In genomic region chr12:94258593-94258992, GRCh38 we compare ENCODE assay signal across 18 cellular contexts.
DNase-seq lines count a peak whose midpoint lies in the region; ATAC-seq and TF ChIP-seq lines count a peak whose summit lies in the region.
"Had no signal": no experiment of that assay in that cellular context is flagged by ENCODE, and none has a peak within 500 bp of the region (broad histone marks: within the 10 kb centered on the region; RNA-seq: fewer than 3 reads in every experiment).

No MANE protein-coding gene starts in this region.

- no peaks in the 10 kb centered on the region for H3K36me3 ChIP-seq in SU-DHL-6 (ENCODE audit: low read length)
- H3K36me3 ChIP-seq: BE2C, sigmoid colon, SJCRH30 had no signal

- no peaks in the 10 kb centered on the region for H3K9me3 ChIP-seq in SU-DHL-6 (ENCODE audit: insufficient read depth, low read length)
- H3K9me3 ChIP-seq: BE2C, sigmoid colon, SJCRH30 had no signal

- no peaks in the 10 kb centered on the region for H3K79me2 ChIP-seq in SU-DHL-6 (ENCODE audit: insufficient read depth, low read length)

- peak overlapping the region; percentile 90 for H2AFZ ChIP-seq in SU-DHL-6 (ENCODE audit: low read depth, low read length, severe bottlenecking)

- no peaks in the 10 kb centered on the region for H4K20me1 ChIP-seq in SU-DHL-6 (ENCODE audit: low read depth, low read length)

- H3K4me3 ChIP-seq in SU-DHL-6 (ENCODE audit: insufficient read depth, low read length, poor library complexity, severe bottlenecking) = no peak overlapping the region
- H3K4me3 ChIP-seq: sigmoid colon, SJCRH30 had no signal

- H3K9me2 ChIP-seq in SU-DHL-6 (replicated peaks; ENCODE audit: insufficient read depth, low read length) = no peaks in the 10 kb centered on the region

- no peak for DNase-seq in AG20443 (ENCODE audit: low spot score)
- DNase-seq in iPS-NIHi7 (ENCODE audit: extremely low spot score) = no peak
- no peak for DNase-seq in CD1c-positive myeloid dendritic cell (ENCODE audit: extremely low spot score)
- DNase-seq in HPDE6-E6E7 (ENCODE audit: extremely low spot score) = no peak
- DNase-seq: activated naive CD4-positive, alpha-beta T cell treated with anti-CD3 and anti-CD28 coated beads, Interleukin-2, amount 10 ng/mL, durations not matched to agents 7 days and 5 days; BE2C; DND-41; effector memory CD4-positive, alpha-beta T cell; naive thymus-derived CD8-positive, alpha-beta T cell; NCI-H1048; sigmoid colon; SJCRH30; stimulated activated CD4-positive, alpha-beta T cell treated with anti-CD3 and anti-CD28 coated beads, Interleukin-4, amount 100 ng/mL, for 4 hours; stimulated activated naive CD4-positive, alpha-beta T cell had no signal

- H3F3A ChIP-seq in SU-DHL-6 (ENCODE audit: insufficient read depth) = peaks cover 17% of the 10 kb centered on the region

- ATAC-seq in GM18498 (IDR thresholded peaks at IDR 0.05; ENCODE audit: unreplicated experiment) = peak; percentile 34
- ATAC-seq in GM19467 (IDR thresholded peaks at IDR 0.05; ENCODE audit: unreplicated experiment) = peak; percentile 34
- peak; percentile 39 for ATAC-seq in HG03066 (IDR thresholded peaks at IDR 0.05; ENCODE audit: low read depth, unreplicated experiment)
- ATAC-seq: naive thymus-derived CD8-positive, alpha-beta T cell had no signal

- H3K27ac ChIP-seq in SU-DHL-6 (ENCODE audit: low read depth, low read length) = peak overlapping the region; percentile 64
- H3K27ac ChIP-seq: sigmoid colon, SJCRH30 had no signal

- H3K4me2 ChIP-seq in SU-DHL-6 (ENCODE audit: low read depth, low read length, poor library complexity, severe bottlenecking) = peak overlapping the region; percentile 71

- H3K9ac ChIP-seq in SU-DHL-6 (ENCODE audit: low read length) = no peak overlapping the region

- H3K27me3 ChIP-seq in SU-DHL-6 (ENCODE audit: low read length) = no peaks in the 10 kb centered on the region
- H3K27me3 ChIP-seq: BE2C, sigmoid colon, SJCRH30 had no signal

- TF ChIP-seq CTCF in SU-DHL-6 (IDR thresholded peaks at IDR 0.05; ENCODE audit: insufficient read depth, low read length, poor library complexity, severe bottlenecking) = no peak
